ENCODE assay signal across 17 cellular contexts in genomic region chr22:49094858-49095257, GRCh38.
DNase-seq lines count a peak whose midpoint lies in the region; ATAC-seq and TF ChIP-seq lines count a peak whose summit lies in the region.
"Had no signal": no experiment of that assay in that cellular context is flagged by ENCODE, and none has a peak within 500 bp of the region (broad histone marks: within the 10 kb centered on the region; RNA-seq: fewer than 3 reads in every experiment).

No MANE protein-coding gene starts in this region.

- 71% methylated on average over 18 of the region's 18 CpGs for WGBS in heart right ventricle, 2 donors
- no CpG with 5 or more reads among the region's 18 CpGs for WGBS in mesendoderm (ENCODE audit: extremely low coverage, insufficient coverage, low lambda C conversion rate)

- H2BK15ac ChIP-seq in mesendoderm (replicated peaks; ENCODE audit: low read depth) = no peak overlapping the region

- no peak overlapping the region for H3K4me3 Mint-ChIP-seq in chondrocyte (ENCODE audit: unreplicated experiment)
- no peak overlapping the region for H3K4me3 Mint-ChIP-seq in activated naive CD4-positive, alpha-beta T cell treated with anti-CD3 and anti-CD28 coated beads for 36 hours
- H3K4me3 Mint-ChIP-seq: CD8-positive, alpha-beta T cell had no signal

- H3K4me1 Mint-ChIP-seq in chondrocyte (ENCODE audit: low read depth) = peaks cover 4% of the 10 kb centered on the region
- no peaks in the 10 kb centered on the region for H3K4me1 Mint-ChIP-seq in activated naive CD4-positive, alpha-beta T cell treated with anti-CD3 and anti-CD28 coated beads for 36 hours (ENCODE audit: low read depth)

- H3K27ac ChIP-seq in heart right ventricle = no peak overlapping the region
- H3K27ac ChIP-seq in mesendoderm (ENCODE audit: low read depth, low read length) = no peak overlapping the region
- H3K27ac ChIP-seq: 22Rv1; A549; BLaER1 treated with 17β-estradiol and CSF1 and Interleukin-3, amounts not matched to agents 10 nM and 100 nM; HL-60 had no signal

- H3K4ac ChIP-seq in mesendoderm (ENCODE audit: low read depth, low read length) = no peak overlapping the region

- no peak overlapping the region for H3K4me2 ChIP-seq in mesendoderm (ENCODE audit: low read length)
- H3K4me2 ChIP-seq: A549 had no signal

- H2BK5ac ChIP-seq in mesendoderm (ENCODE audit: low read length) = no peak overlapping the region

- no peak overlapping the region for H4K5ac ChIP-seq in mesendoderm (ENCODE audit: low read length)

- CTCF ChIA-PET in activated naive CD4-positive, alpha-beta T cell treated with anti-CD3 and anti-CD28 coated beads for 36 hours (lab: Charles Lee) = no interaction called here

- intact Hi-C loops in Right ventricle myocardium inferior (cut with DNase I) = no loop called here
- intact Hi-C loops in heart right ventricle (cut with DNase I) = no loop called here
- intact Hi-C loops in activated naive CD4-positive, alpha-beta T cell treated with anti-CD3 and anti-CD28 coated beads for 36 hours (cut with micrococcal nuclease) = no loop called here

- H3K27me3 ChIP-seq in heart right ventricle = peaks cover 3 to 59% (median 20%) of the 10 kb centered on the region in 7 donors
- H3K27me3 ChIP-seq in mesendoderm (ENCODE audit: insufficient read depth, low read length, poor library complexity) = no peaks in the 10 kb centered on the region
- H3K27me3 ChIP-seq: BLaER1 treated with 17β-estradiol and CSF1 and Interleukin-3, amounts not matched to agents 10 nM and 100 nM had no signal

- no peak overlapping the region for H3K9ac ChIP-seq in mesendoderm (ENCODE audit: low read length)
- H3K9ac ChIP-seq: BLaER1 treated with 17β-estradiol and CSF1 and Interleukin-3, amounts not matched to agents 10 nM and 100 nM had no signal

- no peaks in the 10 kb centered on the region for H3K36me3 Mint-ChIP-seq in chondrocyte (ENCODE audit: low read depth)
- H3K36me3 Mint-ChIP-seq in activated naive CD4-positive, alpha-beta T cell treated with anti-CD3 and anti-CD28 coated beads for 36 hours (ENCODE audit: low read depth) = no peaks in the 10 kb centered on the region
- H3K36me3 Mint-ChIP-seq: CD8-positive, alpha-beta T cell had no signal

- DNase-seq in Right ventricle myocardium inferior (ENCODE audit: missing footprints) = peak; percentile 34
- DNase-seq in heart right ventricle = no peak
- peak; percentile 64 for DNase-seq in chondrocyte (ENCODE audit: low spot score)
- no peak for DNase-seq in mesendoderm
- DNase-seq in activated naive CD4-positive, alpha-beta T cell treated with anti-CD3 and anti-CD28 coated beads for 36 hours = no peak
- DNase-seq in activated CD4-positive, alpha-beta T cell treated with anti-CD3 and anti-CD28 coated beads for 1 hour = no peak
- DNase-seq: Calu3; CD8-positive, alpha-beta T cell; DMS79 treated with DMSO at 0.1 percent for 48 hours; GF-D8; GOT3 had no signal

- TF ChIP-seq CTCF in heart right ventricle (IDR thresholded peaks at IDR 0.05) (no peak), chondrocyte (IDR thresholded peaks at IDR 0.05) (no peak)

- H3K36me3 ChIP-seq in heart right ventricle (no peaks in the 10 kb centered on the region), mesendoderm (ENCODE audit: control insufficient read depth, insufficient read depth, low read length) (no peaks in the 10 kb centered on the region)
- H3K36me3 ChIP-seq: BLaER1 treated with 17β-estradiol and CSF1 and Interleukin-3, amounts not matched to agents 10 nM and 100 nM; HAP-1 had no signal

- H3K79me2 ChIP-seq in mesendoderm (ENCODE audit: control insufficient read depth, insufficient read depth, low read length) = no peaks in the 10 kb centered on the region

- H4K8ac ChIP-seq in mesendoderm (ENCODE audit: low read depth, low read length) = no peak overlapping the region

- no peak overlapping the region for H3K23ac ChIP-seq in mesendoderm (ENCODE audit: low read length)

- H3K18ac ChIP-seq in mesendoderm (ENCODE audit: low read length) = no peak overlapping the region

- no peaks in the 10 kb centered on the region for H3K9me3 Mint-ChIP-seq in chondrocyte (ENCODE audit: low read depth)
- H3K9me3 Mint-ChIP-seq in activated naive CD4-positive, alpha-beta T cell treated with anti-CD3 and anti-CD28 coated beads for 36 hours = no peaks in the 10 kb centered on the region
- H3K9me3 Mint-ChIP-seq: CD8-positive, alpha-beta T cell had no signal

- H3K56ac ChIP-seq in mesendoderm (ENCODE audit: low read length) = peak overlapping the region; percentile 34

- H3K79me1 ChIP-seq in mesendoderm (ENCODE audit: low read length) = no peaks in the 10 kb centered on the region

- no peaks in the 10 kb centered on the region for H3K9me3 ChIP-seq in heart right ventricle
- H3K9me3 ChIP-seq: A549; BLaER1 treated with 17β-estradiol and CSF1 and Interleukin-3, amounts not matched to agents 10 nM and 100 nM; HAP-1 had no signal

- no peak overlapping the region for H2BK120ac ChIP-seq in mesendoderm (ENCODE audit: low read depth, low read length)

- H3K4me3 ChIP-seq in heart right ventricle = no peak overlapping the region
- H3K4me3 ChIP-seq in mesendoderm (ENCODE audit: low read length) = no peak overlapping the region
- H3K4me3 ChIP-seq: A549; BLaER1 treated with 17β-estradiol and CSF1 and Interleukin-3, amounts not matched to agents 10 nM and 100 nM; HAP-1 had no signal

- H3K4me1 ChIP-seq in heart right ventricle = no peaks in the 10 kb centered on the region
- H3K4me1 ChIP-seq in mesendoderm (ENCODE audit: control insufficient read depth, low read depth, low read length) = no peaks in the 10 kb centered on the region
- H3K4me1 ChIP-seq: HAP-1 had no signal

- peaks cover 3% of the 10 kb centered on the region for H3K27me3 Mint-ChIP-seq in chondrocyte (ENCODE audit: low read depth)
- H3K27me3 Mint-ChIP-seq in activated naive CD4-positive, alpha-beta T cell treated with anti-CD3 and anti-CD28 coated beads for 36 hours (ENCODE audit: low read depth) = peaks cover 2% of the 10 kb centered on the region

- H3K27ac Mint-ChIP-seq in chondrocyte (ENCODE audit: unreplicated experiment) = no peak overlapping the region
- H3K27ac Mint-ChIP-seq in activated naive CD4-positive, alpha-beta T cell treated with anti-CD3 and anti-CD28 coated beads for 36 hours = no peak overlapping the region
- H3K27ac Mint-ChIP-seq: CD8-positive, alpha-beta T cell had no signal

- no peak for ATAC-seq in Right ventricle myocardium inferior
- no peak for ATAC-seq in heart right ventricle
- no peak for ATAC-seq in HG02852 (IDR thresholded peaks at IDR 0.05; ENCODE audit: unreplicated experiment)
- ATAC-seq: A549; CD8-positive, alpha-beta T cell had no signal

- no peak overlapping the region for H2AK5ac ChIP-seq in mesendoderm (ENCODE audit: low read length)

Comparison
In these comparisons a context has a peak if more than half of its experiments do, and no peak if none do; other contexts are left out.
1. DNase-seq: peak in Right ventricle myocardium inferior (single experiment) and chondrocyte (single experiment); none in heart right ventricle (0 of 2), mesendoderm (single experiment), activated naive CD4-positive, alpha-beta T cell treated with anti-CD3 and anti-CD28 coated beads for 36 hours (single experiment) and activated CD4-positive, alpha-beta T cell treated with anti-CD3 and anti-CD28 coated beads for 1 hour (single experiment).